ENCODE assay signal across 1 cellular context in the genomic region with DNA sequence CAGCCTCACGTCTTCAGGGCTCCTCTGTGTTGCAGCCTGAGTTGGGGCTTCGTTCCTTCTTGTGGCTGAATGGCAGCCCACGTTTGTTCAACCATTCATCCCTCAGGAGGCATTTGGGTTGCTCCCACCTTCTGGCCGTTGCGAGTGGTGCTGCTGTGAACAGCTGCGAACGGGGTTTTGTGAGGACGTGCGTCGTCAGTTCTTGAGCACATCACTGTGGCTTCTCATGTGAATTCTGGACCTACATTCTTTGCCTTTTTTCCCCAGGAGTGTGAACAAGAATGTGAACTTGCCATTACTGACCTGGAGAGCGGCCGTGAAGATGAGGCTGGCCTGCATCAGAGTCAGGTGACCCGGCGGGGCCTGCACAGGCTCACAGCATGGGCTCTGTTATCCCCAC.
TF ChIP-seq lines count a peak whose summit lies in the region.

No MANE protein-coding gene starts in this region.

TF ChIP-seq in H1, 55 proteins besides CTCF, POLR2A, EP300 and RAD21:
- TF ChIP-seq KDM4A (IDR thresholded peaks at IDR 0.05; ENCODE audit: low read depth, low read length, severe bottlenecking), result no peak
- TF ChIP-seq SP4 (IDR thresholded peaks at IDR 0.05; ENCODE audit: low read length), result no peak
- TF ChIP-seq CREB1 (IDR thresholded peaks at IDR 0.05), result no peak
